ENCODE assay signal across 21 cellular contexts in genomic region chr2:188588235-188588634, GRCh38.
DNase-seq lines count a peak whose midpoint lies in the region; ATAC-seq, FAIRE-seq and TF ChIP-seq lines count a peak whose summit lies in the region.
"Had no signal": no experiment of that assay in that cellular context is flagged by ENCODE, and none has a peak within 500 bp of the region (broad histone marks: within the 10 kb centered on the region; RNA-seq: fewer than 3 reads in every experiment).

No MANE protein-coding gene starts in this region.

- TF ChIP-seq POLR2A in H54 (IDR thresholded peaks at IDR 0.05; ENCODE audit: low read depth, low read length) (no peak), uterus (IDR thresholded peaks at IDR 0.05) (no peak)

- H3K36me3 Mint-ChIP-seq in mesothelial cell of epicardium = peaks cover 39% of the 10 kb centered on the region
- no peaks in the 10 kb centered on the region for H3K36me3 Mint-ChIP-seq in effector memory CD8-positive, alpha-beta T cell (ENCODE audit: insufficient read depth)
- H3K36me3 Mint-ChIP-seq: CD8-positive, alpha-beta memory T cell had no signal

- H3K27me3 ChIP-seq in ascending aorta = no peaks in the 10 kb centered on the region
- H3K27me3 ChIP-seq in uterus = no peaks in the 10 kb centered on the region

- no peak overlapping the region for H3K4me3 Mint-ChIP-seq in mesothelial cell of epicardium
- no peak overlapping the region for H3K4me3 Mint-ChIP-seq in effector memory CD8-positive, alpha-beta T cell
- H3K4me3 Mint-ChIP-seq: CD8-positive, alpha-beta memory T cell had no signal

- FAIRE-seq in H54 (lab: Jason Lieb, UNC) = peak; percentile 41

- H3K27ac ChIP-seq in ascending aorta = peak overlapping the region; percentile 23 to 36
- H3K27ac ChIP-seq in uterus = no peak overlapping the region

- H3K27me3 Mint-ChIP-seq in mesothelial cell of epicardium (ENCODE audit: low read depth) = no peaks in the 10 kb centered on the region
- no peaks in the 10 kb centered on the region for H3K27me3 Mint-ChIP-seq in effector memory CD8-positive, alpha-beta T cell
- H3K27me3 Mint-ChIP-seq: CD8-positive, alpha-beta memory T cell had no signal

- intact Hi-C loops in ascending aorta (cut with DNase I) (no loop called here), uterus (cut with DNase I; ENCODE audit: low total_unique reads) (no loop called here)

- H3K36me3 ChIP-seq in ascending aorta (peaks cover 6 to 14% of the 10 kb centered on the region in 2 donors), uterus (no peaks in the 10 kb centered on the region)

- DNase-seq in H54 (ENCODE audit: insufficient read length, low spot score) = no peak
- DNase-seq in ascending aorta (ENCODE audit: low spot score in 2 of 2) = no peak
- no peak for DNase-seq in mesothelial cell of epicardium (ENCODE audit: low spot score in 2 of 2, unreplicated experiment in 2 of 2)
- no peak for DNase-seq in central memory CD4-positive, alpha-beta T cell
- no peak for DNase-seq in CD1c-positive myeloid dendritic cell (ENCODE audit: extremely low spot score)
- no peak for DNase-seq in effector memory CD8-positive, alpha-beta T cell
- DNase-seq in uterus = no peak
- DNase-seq: C1 segment of cervical spinal cord; Calu3; CD8-positive, alpha-beta memory T cell; DMS153; GDM1; H7; KBM-7; MM.1S; NCI-H1048; NCI-H1417 treated with DMSO at 0.1 percent for 48 hours; NCI-H187; NCI-H446 treated with DMSO at 0.1 percent for 48 hours; NCI-H526 treated with DMSO at 0.1 percent for 48 hours; Right ventricle myocardium superior had no signal

- peak overlapping the region; percentile 39 for H3K27ac Mint-ChIP-seq in mesothelial cell of epicardium
- H3K27ac Mint-ChIP-seq in effector memory CD8-positive, alpha-beta T cell = no peak overlapping the region
- H3K27ac Mint-ChIP-seq: CD8-positive, alpha-beta memory T cell had no signal

- peaks cover 7% of the 10 kb centered on the region for H3K9me3 Mint-ChIP-seq in mesothelial cell of epicardium
- no peaks in the 10 kb centered on the region for H3K9me3 Mint-ChIP-seq in effector memory CD8-positive, alpha-beta T cell

- H3K4me1 Mint-ChIP-seq in mesothelial cell of epicardium = no peaks in the 10 kb centered on the region
- H3K4me1 Mint-ChIP-seq in effector memory CD8-positive, alpha-beta T cell (ENCODE audit: low read depth in 2 of 2) = no peaks in the 10 kb centered on the region
- H3K4me1 Mint-ChIP-seq: CD8-positive, alpha-beta memory T cell had no signal

- no peak for TF ChIP-seq CTCF in ascending aorta (IDR thresholded peaks at IDR 0.05)
- TF ChIP-seq CTCF in mesothelial cell of epicardium (IDR thresholded peaks at IDR 0.05; ENCODE audit: unreplicated experiment) = no peak
- no peak for TF ChIP-seq CTCF in uterus (IDR thresholded peaks at IDR 0.05)

- H3K9me3 ChIP-seq in ascending aorta = no peaks in the 10 kb centered on the region
- no peaks in the 10 kb centered on the region for H3K9me3 ChIP-seq in uterus

- no peaks in the 10 kb centered on the region for H3K4me1 ChIP-seq in ascending aorta
- no peaks in the 10 kb centered on the region for H3K4me1 ChIP-seq in uterus

- no peak overlapping the region for H3K4me3 ChIP-seq in ascending aorta
- no peak overlapping the region for H3K4me3 ChIP-seq in uterus

- ATAC-seq in effector memory CD8-positive, alpha-beta T cell (replicated peaks) = no peak

Comparison
In these comparisons a context has a peak if more than half of its experiments do, and no peak if none do; other contexts are left out.
1. H3K27ac ChIP-seq: peak in ascending aorta (2 of 2); none in uterus (0 of 2).